In the genomic region with DNA sequence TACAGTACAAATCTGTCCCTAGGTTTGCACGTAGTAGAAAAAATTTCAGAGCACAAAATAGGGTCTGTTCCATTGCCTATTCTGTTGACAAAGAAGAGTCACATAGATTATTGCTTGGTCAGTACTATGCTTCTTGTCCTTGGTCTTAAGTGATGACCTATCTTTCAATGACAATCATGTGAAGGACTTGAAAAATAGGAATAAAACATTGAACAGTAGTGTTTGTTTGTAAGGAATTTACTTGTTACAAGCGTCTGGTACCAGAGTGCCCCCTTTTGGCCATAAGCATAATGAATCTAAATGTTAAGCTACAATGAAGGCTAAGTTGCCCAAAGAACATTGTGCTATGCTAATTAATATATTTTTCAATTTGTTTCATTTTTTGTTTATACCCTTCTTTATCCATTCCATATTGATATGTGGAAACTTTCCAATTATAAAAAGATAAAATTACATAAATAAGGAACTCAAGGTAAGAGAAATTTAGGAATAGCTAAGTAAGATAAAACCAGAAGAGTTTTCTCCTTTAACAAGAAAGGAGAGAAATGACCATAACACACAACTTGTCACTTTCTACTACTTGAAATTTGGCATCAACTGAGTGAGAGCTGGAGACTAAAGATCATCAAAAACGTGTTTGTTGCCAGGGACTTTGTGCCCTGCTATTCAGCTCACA, we compare ENCODE assay signal across 8 cellular contexts.
DNase-seq lines count a peak whose midpoint lies in the region; ATAC-seq and TF ChIP-seq lines count a peak whose summit lies in the region.

No MANE protein-coding gene starts in this region.

- TF ChIP-seq CTCF in Peyer's patch (IDR thresholded peaks at IDR 0.05), result peak; percentile 29 to 81 (median 74)

- H3K27ac Mint-ChIP-seq in naive thymus-derived CD8-positive, alpha-beta T cell, result no peak overlapping the region

- no peak overlapping the region for H3K4me3 ChIP-seq in Peyer's patch

- H3K36me3 Mint-ChIP-seq in naive thymus-derived CD8-positive, alpha-beta T cell, result peaks cover 0 to 7% (median 6%) of the 10 kb centered on the region in 3 donors

- ATAC-seq in HG03439 (IDR thresholded peaks at IDR 0.05; ENCODE audit: unreplicated experiment) (peak; percentile 55), HG02642 (IDR thresholded peaks at IDR 0.05; ENCODE audit: poor library complexity, unreplicated experiment) (no peak)
- ATAC-seq in naive thymus-derived CD8-positive, alpha-beta T cell, result peak; percentile 52 to 53

- no peak for TF ChIP-seq POLR2A in Peyer's patch (IDR thresholded peaks at IDR 0.05)

- H3K27me3 Mint-ChIP-seq in naive thymus-derived CD8-positive, alpha-beta T cell, result no peaks in the 10 kb centered on the region

- H3K27me3 ChIP-seq in Peyer's patch, result no peaks in the 10 kb centered on the region

- H3K27ac ChIP-seq in Peyer's patch, result no peak overlapping the region

- no peaks in the 10 kb centered on the region for H3K36me3 ChIP-seq in Peyer's patch

- H3K4me1 Mint-ChIP-seq in naive thymus-derived CD8-positive, alpha-beta T cell, result peaks cover 2 to 8% (median 6%) of the 10 kb centered on the region in 4 donors

- no peak overlapping the region for H3K4me3 Mint-ChIP-seq in naive thymus-derived CD8-positive, alpha-beta T cell

- DNase-seq in stimulated activated CD4-positive, alpha-beta T cell treated with anti-CD3 and anti-CD28 coated beads, Interleukin-2, amount 100 ng/mL, for 4 hours (ENCODE audit: low read depth), result peak; percentile 24
- no peak for DNase-seq in stimulated activated CD4-positive, alpha-beta T cell treated with anti-CD3 and anti-CD28 coated beads, Interleukin-1b, Interleukin-23, amount 100 ng/mL, for 48 hours
- DNase-seq in Peyer's patch (peak in 1 of 3 donors; percentile 58), NCI-H2196 treated with DMSO at 0.1 percent for 48 hours (lab: John Stamatoyannopoulos, UW; ENCODE audit: unreplicated experiment) (no peak)
- DNase-seq in effector CD4-positive, alpha-beta T cell, result peak; percentile 20
- peak in 7 of 10 donors; percentile 8 to 72 (median 28) for DNase-seq in naive thymus-derived CD8-positive, alpha-beta T cell

- H3K9me3 ChIP-seq in Peyer's patch, result no peaks in the 10 kb centered on the region

- POLR2A ChIA-PET in naive thymus-derived CD8-positive, alpha-beta T cell (lab: Charles Lee), result interaction anchor here (0.5 to 2.5 kb wide), 6 partner anchors 14 to 207 kb away, joined by 3 to 16 read pairs (median 4); no protein-coding TSS in a partner anchor

- H3K4me1 ChIP-seq in Peyer's patch, result peaks cover 0 to 11% (median 0%) of the 10 kb centered on the region in 4 donors

- no peaks in the 10 kb centered on the region for H3K9me3 Mint-ChIP-seq in naive thymus-derived CD8-positive, alpha-beta T cell

Comparison
In these comparisons a context has a peak if more than half of its experiments do, and no peak if none do; other contexts are left out.
1. DNase-seq: peak in stimulated activated CD4-positive, alpha-beta T cell treated with anti-CD3 and anti-CD28 coated beads, Interleukin-2, amount 100 ng/mL, for 4 hours (single experiment), effector CD4-positive, alpha-beta T cell (single experiment) and naive thymus-derived CD8-positive, alpha-beta T cell (7 of 10); none in stimulated activated CD4-positive, alpha-beta T cell treated with anti-CD3 and anti-CD28 coated beads, Interleukin-1b, Interleukin-23, amount 100 ng/mL, for 48 hours (single experiment) and NCI-H2196 treated with DMSO at 0.1 percent for 48 hours (single experiment).